Comparison of ENCODE assay signal across 8 cellular contexts in genomic region chr13:42574011-42574410, GRCh38. TPM values are rescaled to one million over a fixed set of nuclear protein-coding genes. Genes with fewer than 3 reads are reported as not detected.
DNase-seq lines count a peak whose midpoint lies in the region; ATAC-seq lines count a peak whose summit lies in the region.

TSS of gene TNFSF11 (plus strand) at chr13:42574152. CDS start at chr13:42574304, 152 bp downstream.

- peak; percentile 23 for ATAC-seq in HG02981 (IDR thresholded peaks at IDR 0.05; ENCODE audit: unreplicated experiment)
- peak; percentile 42 to 55 for ATAC-seq in activated T-cell treated with anti-CD3 and anti-CD28 coated beads, Interleukin-2, amount 50 U/mL, for 72 hours (replicated peaks in 1 of 2)
- peak; percentile 48 for ATAC-seq in stimulated activated memory B cell treated with anti-CD40 and anti-IgM and Interleukin-4, amounts not matched to agents 10 μg/mL and 1 μg/mL and 100 μg/mL, for 72 hours

- H3K27me3 Mint-ChIP-seq in activated T-cell treated with anti-CD3 and anti-CD28 coated beads, Interleukin-2, amount 50 U/mL, for 72 hours (ENCODE audit: low read depth), result peaks cover 54% of the 10 kb centered on the region
- peaks cover 15% of the 10 kb centered on the region for H3K27me3 Mint-ChIP-seq in stimulated activated memory B cell treated with anti-CD40 and anti-IgM and Interleukin-4, amounts not matched to agents 10 μg/mL and 1 μg/mL and 100 μg/mL, for 72 hours

- peaks cover 8 to 13% of the 10 kb centered on the region in 2 donors for H3K36me3 Mint-ChIP-seq in activated T-cell treated with anti-CD3 and anti-CD28 coated beads, Interleukin-2, amount 50 U/mL, for 72 hours (ENCODE audit: insufficient read depth in 2 of 2)
- no peaks in the 10 kb centered on the region for H3K36me3 Mint-ChIP-seq in stimulated activated memory B cell treated with anti-CD40 and anti-IgM and Interleukin-4, amounts not matched to agents 10 μg/mL and 1 μg/mL and 100 μg/mL, for 72 hours

- DNase-seq in GM19238 (ENCODE audit: insufficient read length, low spot score) (peak; percentile 22), iris pigment epithelial cell (ENCODE audit: low read depth) (peak; percentile 29), DMS79 (lab: John Stamatoyannopoulos, UW) (no peak), NCI-H524 treated with DMSO at 0.1 percent for 48 hours (lab: John Stamatoyannopoulos, UW) (no peak), G401 (ENCODE audit: low spot score) (no peak)
- peak; percentile 15 to 28 for DNase-seq in activated T-cell treated with anti-CD3 and anti-CD28 coated beads, Interleukin-2, amount 50 U/mL, for 72 hours

- peak within 1 kb of the TSS; percentile 83 to 92 for H3K4me3 Mint-ChIP-seq in activated T-cell treated with anti-CD3 and anti-CD28 coated beads, Interleukin-2, amount 50 U/mL, for 72 hours
- H3K4me3 Mint-ChIP-seq in stimulated activated memory B cell treated with anti-CD40 and anti-IgM and Interleukin-4, amounts not matched to agents 10 μg/mL and 1 μg/mL and 100 μg/mL, for 72 hours, result peak within 1 kb of the TSS; percentile 73

- no peak within 1 kb of the TSS for H3K27ac Mint-ChIP-seq in activated T-cell treated with anti-CD3 and anti-CD28 coated beads, Interleukin-2, amount 50 U/mL, for 72 hours
- peak within 1 kb of the TSS; percentile 71 for H3K27ac Mint-ChIP-seq in stimulated activated memory B cell treated with anti-CD40 and anti-IgM and Interleukin-4, amounts not matched to agents 10 μg/mL and 1 μg/mL and 100 μg/mL, for 72 hours

- H3K4me1 Mint-ChIP-seq in activated T-cell treated with anti-CD3 and anti-CD28 coated beads, Interleukin-2, amount 50 U/mL, for 72 hours (ENCODE audit: low read depth), result peaks cover 35% of the 10 kb centered on the region
- peaks cover 29% of the 10 kb centered on the region for H3K4me1 Mint-ChIP-seq in stimulated activated memory B cell treated with anti-CD40 and anti-IgM and Interleukin-4, amounts not matched to agents 10 μg/mL and 1 μg/mL and 100 μg/mL, for 72 hours

- in situ Hi-C loops in G401 (cut with HindIII; ENCODE audit: low sequenced_read_pairs), result no loop called here

- peaks cover 1 to 7% of the 10 kb centered on the region in 2 donors for H3K9me3 Mint-ChIP-seq in activated T-cell treated with anti-CD3 and anti-CD28 coated beads, Interleukin-2, amount 50 U/mL, for 72 hours
- H3K9me3 Mint-ChIP-seq in stimulated activated memory B cell treated with anti-CD40 and anti-IgM and Interleukin-4, amounts not matched to agents 10 μg/mL and 1 μg/mL and 100 μg/mL, for 72 hours, result peaks cover 4% of the 10 kb centered on the region

RNA-seq across cellular contexts. Expression of gene TNFSF11, which starts in this region (rescaled TPM):
- 1 to 10 TPM; 1.6 to 2.2 TPM for total RNA-seq in activated T-cell treated with anti-CD3 and anti-CD28 coated beads, Interleukin-2, amount 50 U/mL, for 72 hours
- not detected in 2 replicates for total RNA-seq in G401 (2014; rRNA removed; shearing (Covaris generic))

Comparison
In these comparisons a context has a peak if more than half of its experiments do, and no peak if none do; other contexts are left out.
1. DNase-seq: peak in GM19238 (single experiment), activated T-cell treated with anti-CD3 and anti-CD28 coated beads, Interleukin-2, amount 50 U/mL, for 72 hours (2 of 2) and iris pigment epithelial cell (single experiment); none in DMS79 (single experiment), NCI-H524 treated with DMSO at 0.1 percent for 48 hours (single experiment) and G401 (single experiment).
2. Peak in every context shown above with its lines, with median percentiles within 50 percentile points of each other: ATAC-seq.